Comparison of ENCODE assay signal across 39 cellular contexts in genomic region chrX:63979480-63979879, GRCh38.
"Had no signal": no experiment of that assay in that cellular context is flagged by ENCODE, and none has a peak within 500 bp of the region (broad histone marks: within the 10 kb centered on the region; RNA-seq: fewer than 3 reads in every experiment).

No MANE protein-coding gene starts in this region.

- H3K4me1 ChIP-seq: adrenal gland, ascending aorta, body of pancreas, breast epithelium had no signal

- H3K4me1 Mint-ChIP-seq: activated naive CD4-positive, alpha-beta T cell treated with anti-CD3 and anti-CD28 coated beads, Interleukin-2, amount 10 ng/mL, durations not matched to agents 7 days and 5 days; activated naive CD4-positive, alpha-beta T cell treated with anti-CD3 and anti-CD28 coated beads, Interleukin-2, amount 50 U/mL, for 24 hours; activated naive CD8-positive, alpha-beta T cell treated with anti-CD3 and anti-CD28 coated beads for 36 hours; activated naive CD8-positive, alpha-beta T cell treated with anti-CD3 and anti-CD28 coated beads, Interleukin-2, amount 10 ng/mL, durations not matched to agents 7 days and 5 days; activated naive CD8-positive, alpha-beta T cell treated with anti-CD3 and anti-CD28 coated beads, Interleukin-2, amount 50 U/mL, for 24 hours; activated T-helper 17 cell treated with anti-CD3 and anti-CD28 coated beads, Interleukin-2, amount 50 U/mL, for 72 hours; brain; central memory CD8-positive, alpha-beta T cell had no signal

- H3K9me3 ChIP-seq: body of pancreas had no signal

- FAIRE-seq: bronchial epithelial cell had no signal

- H3K36me3 Mint-ChIP-seq: activated naive CD4-positive, alpha-beta T cell treated with anti-CD3 and anti-CD28 coated beads, Interleukin-2, amount 10 ng/mL, durations not matched to agents 7 days and 5 days; activated naive CD4-positive, alpha-beta T cell treated with anti-CD3 and anti-CD28 coated beads, Interleukin-2, amount 50 U/mL, for 24 hours; activated naive CD4-positive, alpha-beta T cell treated with anti-CD3 and anti-CD28 coated beads, Interleukin-2, amount 50 U/mL, for 72 hours; activated naive CD8-positive, alpha-beta T cell; activated naive CD8-positive, alpha-beta T cell treated with anti-CD3 and anti-CD28 coated beads for 36 hours; activated naive CD8-positive, alpha-beta T cell treated with anti-CD3 and anti-CD28 coated beads, Interleukin-2, amount 10 ng/mL, durations not matched to agents 7 days and 5 days; brain had no signal

- H3K36me3 ChIP-seq: adrenal gland, ascending aorta, brain microvascular endothelial cell, breast epithelium, cardiac muscle cell had no signal

- ATAC-seq: activated naive CD4-positive, alpha-beta T cell treated with anti-CD3 and anti-CD28 coated beads, Interleukin-2, amount 50 U/mL, for 72 hours; activated naive CD8-positive, alpha-beta T cell treated with anti-CD3 and anti-CD28 coated beads, Interleukin-2, amount 50 U/mL, for 24 hours; activated T-cell treated with anti-CD3 and anti-CD28 coated beads, Interleukin-2, amount 50 U/mL, for 4 hours; activated T-cell treated with anti-CD3 and anti-CD28 coated beads, Interleukin-2, amount 50 U/mL, for 72 hours; activated T-helper 17 cell treated with anti-CD3 and anti-CD28 coated beads, Interleukin-2, amount 50 U/mL, for 72 hours; body of pancreas had no signal

- H3K27me3 Mint-ChIP-seq: activated naive CD4-positive, alpha-beta T cell treated with anti-CD3 and anti-CD28 coated beads, Interleukin-2, amount 10 ng/mL, durations not matched to agents 7 days and 5 days; activated naive CD4-positive, alpha-beta T cell treated with anti-CD3 and anti-CD28 coated beads, Interleukin-2, amount 50 U/mL, for 24 hours; activated naive CD8-positive, alpha-beta T cell; activated naive CD8-positive, alpha-beta T cell treated with anti-CD3 and anti-CD28 coated beads for 36 hours; activated naive CD8-positive, alpha-beta T cell treated with anti-CD3 and anti-CD28 coated beads, Interleukin-2, amount 10 ng/mL, durations not matched to agents 7 days and 5 days; activated naive CD8-positive, alpha-beta T cell treated with anti-CD3 and anti-CD28 coated beads, Interleukin-2, amount 50 U/mL, for 24 hours; activated T-helper 17 cell treated with anti-CD3 and anti-CD28 coated beads, Interleukin-2, amount 50 U/mL, for 72 hours; brain; central memory CD8-positive, alpha-beta T cell had no signal

- H3K4me3 ChIP-seq: adrenal gland, ascending aorta, body of pancreas, breast epithelium, cardiac muscle cell had no signal

- H3K27ac ChIP-seq: adrenal gland, ascending aorta, body of pancreas, brain microvascular endothelial cell, breast epithelium, cardiac muscle cell had no signal

- H3K4me3 Mint-ChIP-seq: activated naive CD4-positive, alpha-beta T cell treated with anti-CD3 and anti-CD28 coated beads for 36 hours; activated naive CD4-positive, alpha-beta T cell treated with anti-CD3 and anti-CD28 coated beads, Interleukin-2, amount 10 ng/mL, durations not matched to agents 7 days and 5 days; activated naive CD4-positive, alpha-beta T cell treated with anti-CD3 and anti-CD28 coated beads, Interleukin-2, amount 50 U/mL, for 24 hours; activated naive CD8-positive, alpha-beta T cell; activated naive CD8-positive, alpha-beta T cell treated with anti-CD3 and anti-CD28 coated beads for 36 hours; activated naive CD8-positive, alpha-beta T cell treated with anti-CD3 and anti-CD28 coated beads, Interleukin-2, amount 10 ng/mL, durations not matched to agents 7 days and 5 days; activated naive CD8-positive, alpha-beta T cell treated with anti-CD3 and anti-CD28 coated beads, Interleukin-2, amount 50 U/mL, for 24 hours; activated T-cell treated with anti-CD3 and anti-CD28 coated beads, Interleukin-2, amount 50 U/mL, for 24 hours; activated T-cell treated with anti-CD3 and anti-CD28 coated beads, Interleukin-2, amount 50 U/mL, for 4 hours; activated T-cell treated with anti-CD3 and anti-CD28 coated beads, Interleukin-2, amount 50 U/mL, for 72 hours; activated T-helper 1 cell treated with anti-CD3 and anti-CD28 coated beads, Interleukin-12 subunit alpha, Interleukin-12 subunit beta, Interleukin-2, Interleukin-4 antibody, amounts not matched to agents 30 ng/mL and 10 ng/mL and 1 ng/mL, durations not matched to agents 14 hours and 24 hours and 36 hours; activated T-helper 17 cell treated with anti-CD3 and anti-CD28 coated beads, Interleukin-2, amount 50 U/mL, for 72 hours; brain; central memory CD8-positive, alpha-beta T cell had no signal

- DNase-seq: activated effector memory CD4-positive, alpha-beta T cell treated with anti-CD3 and anti-CD28 coated beads, Interleukin-2, amount 50 U/mL, for 16 hours; activated effector memory CD4-positive, alpha-beta T cell treated with Interleukin-2 at 50 U/mL for 16 hours; activated gamma-delta T cell; activated gamma-delta T cell treated with Interleukin-2 at 50 U/mL for 16 hours; activated naive CD4-positive, alpha-beta T cell; activated naive CD4-positive, alpha-beta T cell treated with anti-CD3 and anti-CD28 coated beads for 36 hours; activated naive CD4-positive, alpha-beta T cell treated with anti-CD3 and anti-CD28 coated beads, Interleukin-2, amount 10 ng/mL, durations not matched to agents 7 days and 5 days; activated naive CD4-positive, alpha-beta T cell treated with anti-CD3 and anti-CD28 coated beads, Interleukin-2, amount 50 U/mL, for 16 hours; activated naive CD4-positive, alpha-beta T cell treated with Interleukin-2 at 50 U/mL for 16 hours; activated naive CD8-positive, alpha-beta T cell treated with anti-CD3 and anti-CD28 coated beads for 36 hours; activated naive CD8-positive, alpha-beta T cell treated with anti-CD3 and anti-CD28 coated beads, Interleukin-2, amount 10 ng/mL, durations not matched to agents 7 days and 5 days; activated naive CD8-positive, alpha-beta T cell treated with anti-CD3 and anti-CD28 coated beads, Interleukin-2, amount 50 U/mL, for 24 hours; activated T-cell treated with anti-CD3 and anti-CD28 coated beads, Interleukin-2, amount 50 U/mL, for 1 hour; activated T-cell treated with anti-CD3 and anti-CD28 coated beads, Interleukin-2, amount 50 U/mL, for 24 hours; activated T-cell treated with anti-CD3 and anti-CD28 coated beads, Interleukin-2, amount 50 U/mL, for 4 hours; activated T-cell treated with anti-CD3 and anti-CD28 coated beads, Interleukin-2, amount 50 U/mL, for 48 hours; activated T-cell treated with anti-CD3 and anti-CD28 coated beads, Interleukin-2, amount 50 U/mL, for 72 hours; adrenal gland; amniotic stem cell; amygdala; anterior cingulate cortex; aorta; body of pancreas; brain microvascular endothelial cell; caudate nucleus; central memory CD4-positive, alpha-beta T cell; cerebellar nuclear complex had no signal

- H3K27ac Mint-ChIP-seq: activated naive CD4-positive, alpha-beta T cell treated with anti-CD3 and anti-CD28 coated beads for 36 hours; activated naive CD4-positive, alpha-beta T cell treated with anti-CD3 and anti-CD28 coated beads, Interleukin-2, amount 10 ng/mL, durations not matched to agents 7 days and 5 days; activated naive CD4-positive, alpha-beta T cell treated with anti-CD3 and anti-CD28 coated beads, Interleukin-2, amount 50 U/mL, for 24 hours; activated naive CD4-positive, alpha-beta T cell treated with anti-CD3 and anti-CD28 coated beads, Interleukin-2, amount 50 U/mL, for 72 hours; activated naive CD8-positive, alpha-beta T cell; activated naive CD8-positive, alpha-beta T cell treated with anti-CD3 and anti-CD28 coated beads, Interleukin-2, amount 10 ng/mL, durations not matched to agents 7 days and 5 days; activated naive CD8-positive, alpha-beta T cell treated with anti-CD3 and anti-CD28 coated beads, Interleukin-2, amount 50 U/mL, for 24 hours; activated T-cell treated with anti-CD3 and anti-CD28 coated beads, Interleukin-2, amount 50 U/mL, for 24 hours; activated T-cell treated with anti-CD3 and anti-CD28 coated beads, Interleukin-2, amount 50 U/mL, for 72 hours; activated T-helper 1 cell treated with anti-CD3 and anti-CD28 coated beads, Interleukin-12 subunit alpha, Interleukin-12 subunit beta, Interleukin-2, Interleukin-4 antibody, amounts not matched to agents 30 ng/mL and 10 ng/mL and 1 ng/mL, durations not matched to agents 14 hours and 24 hours and 36 hours; activated T-helper 17 cell treated with anti-CD3 and anti-CD28 coated beads, Interleukin-2, amount 50 U/mL, for 72 hours; activated T-helper 2 cell treated with anti-CD3 and anti-CD28 coated beads, Interferon-gamma antibody, Interleukin-2, Interleukin-4, amounts not matched to agents 10 μg/mL and 5 μg/mL and 100 μg/mL, durations not matched to agents 14 hours and 24 hours and 36 hours; brain had no signal

- H3K9me3 Mint-ChIP-seq: activated naive CD4-positive, alpha-beta T cell treated with anti-CD3 and anti-CD28 coated beads, Interleukin-2, amount 50 U/mL, for 24 hours; central memory CD8-positive, alpha-beta T cell had no signal
